26 cellular contexts compared by ENCODE assay signal in the genomic region with DNA sequence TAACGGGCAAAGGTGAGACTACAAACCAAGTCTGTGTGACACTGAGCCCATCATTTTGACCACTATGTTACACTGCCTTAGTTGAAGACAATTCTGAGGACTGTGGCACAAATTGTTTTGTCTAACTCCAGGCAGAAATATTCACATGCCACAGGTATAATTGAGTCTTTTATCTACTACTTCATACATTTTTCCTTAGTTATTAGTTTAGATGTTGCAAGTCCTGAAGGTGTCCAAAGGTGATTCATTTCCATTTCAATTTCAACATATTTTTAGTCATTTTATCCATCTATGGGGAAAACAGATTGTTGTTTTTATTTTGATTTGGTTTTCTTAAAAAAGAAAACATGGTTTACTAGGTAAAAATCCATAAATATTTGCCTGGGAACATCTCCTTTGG.
"Had no signal": no experiment of that assay in that cellular context is flagged by ENCODE, and none has a peak within 500 bp of the region (broad histone marks: within the 10 kb centered on the region; RNA-seq: fewer than 3 reads in every experiment).

No MANE protein-coding gene starts in this region.

- H3K4me1 ChIP-seq: colonic mucosa, esophagus muscularis mucosa, esophagus squamous epithelium, foreskin keratinocyte, gastrocnemius medialis, gastroesophageal sphincter, heart left ventricle, heart right ventricle had no signal

- H3K4me3 ChIP-seq: colonic mucosa, dorsolateral prefrontal cortex, esophagus muscularis mucosa, esophagus squamous epithelium, gastrocnemius medialis, gastroesophageal sphincter, heart left ventricle, heart right ventricle had no signal

- H3K9me3 ChIP-seq: colonic mucosa, esophagus muscularis mucosa, esophagus squamous epithelium, gastrocnemius medialis, gastroesophageal sphincter had no signal

- FAIRE-seq: colon, endometrium, endothelial cell of umbilical vein, frontal cortex had no signal

- H3K36me3 ChIP-seq: colonic mucosa, esophagus muscularis mucosa, esophagus squamous epithelium, gastrocnemius medialis, gastroesophageal sphincter, heart left ventricle, heart right ventricle had no signal

- H3K27me3 ChIP-seq: colonic mucosa, dorsolateral prefrontal cortex, esophagus muscularis mucosa, esophagus squamous epithelium, foreskin keratinocyte, gastrocnemius medialis, gastroesophageal sphincter, heart left ventricle, heart right ventricle had no signal

- H3K27ac ChIP-seq: colonic mucosa, dorsolateral prefrontal cortex, epithelial cell of prostate, esophagus muscularis mucosa, esophagus squamous epithelium, foreskin keratinocyte, gastrocnemius medialis, gastroesophageal sphincter, heart left ventricle, heart right ventricle had no signal

- DNase-seq: colonic mucosa; cortex of kidney; dermis blood vessel endothelial cell; dorsolateral prefrontal cortex; effector CD4-positive, alpha-beta T cell; effector CD8-positive, alpha-beta T cell; effector memory CD4-positive, alpha-beta T cell; effector memory CD8-positive, alpha-beta T cell; endodermal cell; erythroblast; esophagus squamous epithelium; foreskin fibroblast; foreskin melanocyte; gastrocnemius medialis; glutamatergic neuron; head of caudate nucleus; heart left ventricle; heart right ventricle had no signal
